Comparison of ENCODE assay signal across 1 cellular context in genomic region chr17:80364091-80364691, GRCh38.
TF ChIP-seq lines count a peak whose summit lies in the region.

No MANE protein-coding gene starts in this region.

TF ChIP-seq in GM23338, 12 proteins besides CTCF, POLR2A, EP300 and RAD21 (continued from another document):
- TF ChIP-seq REST (IDR thresholded peaks at IDR 0.05; ENCODE audit: unreplicated experiment) (no peak), ZNF331 (CRISPR knock-in tag; IDR thresholded peaks at IDR 0.05; ENCODE audit: low read depth) (no peak), EZH2phosphoT487 (IDR thresholded peaks at IDR 0.05; ENCODE audit: unreplicated experiment) (no peak), NANOG (IDR thresholded peaks at IDR 0.05; ENCODE audit: borderline replicate concordance) (no peak), JUNB (IDR thresholded peaks at IDR 0.05; ENCODE audit: unreplicated experiment) (no peak)
